1 cellular context compared by ENCODE assay signal in genomic region chr6:144104898-144105487, GRCh38.
TF ChIP-seq lines count a peak whose summit lies in the region.

No MANE protein-coding gene starts in this region.

TF ChIP-seq in GM12878, 131 proteins besides CTCF, POLR2A, EP300 and RAD21 (continued from another document):
- TF ChIP-seq PBX3 (IDR thresholded peaks at IDR 0.05; ENCODE audit: insufficient replicate concordance, low read depth, low read length) (no peak), SMC3 (IDR thresholded peaks at IDR 0.05; ENCODE audit: borderline replicate concordance, low read length) (peak; percentile 99), LARP7 (IDR thresholded peaks at IDR 0.05) (no peak), PRDM15 (CRISPR knock-in tag; IDR thresholded peaks at IDR 0.05) (no peak), SREBF2 (IDR thresholded peaks at IDR 0.05; ENCODE audit: low read length) (no peak), STAT1 (conservative IDR thresholded peaks at IDR 0.05) (no peak), MAX (IDR thresholded peaks at IDR 0.05; ENCODE audit: low read depth, low read length) (no peak), NR2C2 (IDR thresholded peaks at IDR 0.05; ENCODE audit: borderline replicate concordance, control insufficient read depth, insufficient read length, low read depth) (no peak), ATF7 (IDR thresholded peaks at IDR 0.05; ENCODE audit: low read depth) (no peak), RB1 (IDR thresholded peaks at IDR 0.05; ENCODE audit: borderline replicate concordance) (peak; percentile 26; the same call in 1 of the 2 replicates), ZBTB11 (CRISPR knock-in tag; IDR thresholded peaks at IDR 0.05) (no peak), FOXM1 (IDR thresholded peaks at IDR 0.05; ENCODE audit: low read depth, low read length) (0 out of 2 replicates have a peak, but pooled peaks have one; percentile 54), USF1 (IDR thresholded peaks at IDR 0.05; ENCODE audit: borderline replicate concordance, extremely low read length, insufficient read depth, low read depth, low read length) (no peak)
